Comparison of ENCODE assay signal across 10 cellular contexts in genomic region chr15:29968099-29968892, GRCh38.
DNase-seq lines count a peak whose midpoint lies in the region; ATAC-seq, FAIRE-seq and TF ChIP-seq lines count a peak whose summit lies in the region.
"Had no signal": no experiment of that assay in that cellular context is flagged by ENCODE, and none has a peak within 500 bp of the region (broad histone marks: within the 10 kb centered on the region; RNA-seq: fewer than 3 reads in every experiment).

No MANE protein-coding gene starts in this region.

- peaks cover 34% of the 10 kb centered on the region for H3K27me3 Mint-ChIP-seq in activated CD8-positive, alpha-beta T cell treated with anti-CD3 and anti-CD28 coated beads, Interleukin-2, amount 10 ng/mL, durations not matched to agents 7 days and 5 days (ENCODE audit: low read depth)
- peaks cover 40% of the 10 kb centered on the region for H3K27me3 Mint-ChIP-seq in activated naive CD4-positive, alpha-beta T cell treated with anti-CD3 and anti-CD28 coated beads, Interleukin-2, amount 10 ng/mL, durations not matched to agents 7 days and 5 days

- peaks cover 21% of the 10 kb centered on the region for H3K27me3 ChIP-seq in fibroblast of lung (ENCODE audit: control insufficient read depth, insufficient read depth, low read length)
- H3K27me3 ChIP-seq in neuronal stem cell (ENCODE audit: control insufficient read depth in 3 of 3, insufficient read depth in 3 of 3, low read depth in 1 of 3, low read length in 3 of 3): peaks cover 13 to 61% (median 22%) of the 10 kb centered on the region in 3 experiments

- H3K4me3 Mint-ChIP-seq in activated CD8-positive, alpha-beta T cell treated with anti-CD3 and anti-CD28 coated beads, Interleukin-2, amount 10 ng/mL, durations not matched to agents 7 days and 5 days: no peak overlapping the region
- no peak overlapping the region for H3K4me3 Mint-ChIP-seq in activated naive CD4-positive, alpha-beta T cell treated with anti-CD3 and anti-CD28 coated beads, Interleukin-2, amount 10 ng/mL, durations not matched to agents 7 days and 5 days

- no peak overlapping the region for H2BK120ac ChIP-seq in neuronal stem cell (ENCODE audit: low read depth, low read length)

- no peak for TF ChIP-seq CTCF in fibroblast of lung (conservative IDR thresholded peaks at IDR 0.05 in 1 of 2, IDR thresholded peaks at IDR 0.05 in 1 of 2; ENCODE audit: low read depth in 1 of 2, low read length in 2 of 2)

- no peak for ATAC-seq in GM19395 (IDR thresholded peaks at IDR 0.05; ENCODE audit: unreplicated experiment)
- no peak for ATAC-seq in activated CD8-positive, alpha-beta T cell treated with anti-CD3 and anti-CD28 coated beads, Interleukin-2, amount 10 ng/mL, durations not matched to agents 7 days and 5 days

- no peak overlapping the region for H4K91ac ChIP-seq in neuronal stem cell (ENCODE audit: low read depth, low read length, poor library complexity)

- FAIRE-seq in GM19239 (lab: Jason Lieb, UNC): no peak

- H3K36me3 ChIP-seq in fibroblast of lung (ENCODE audit: control insufficient read depth, insufficient read depth, low read length): no peaks in the 10 kb centered on the region
- H3K36me3 ChIP-seq in neuronal stem cell (replicated peaks in 1 of 2; ENCODE audit: control insufficient read depth in 2 of 2, insufficient read depth in 2 of 2, low read length in 2 of 2): no peaks in the 10 kb centered on the region

- H2AFZ ChIP-seq in fibroblast of lung (ENCODE audit: low read length): peak overlapping the region; percentile 31
- peak overlapping the region; percentile 89 for H2AFZ ChIP-seq in neuronal stem cell (ENCODE audit: low read length)

- no peak overlapping the region for H3K14ac ChIP-seq in neuronal stem cell (ENCODE audit: low read length)

- peak overlapping the region; percentile 85 for H3K18ac ChIP-seq in neuronal stem cell (ENCODE audit: low read length)

- POLR2A ChIA-PET in activated CD8-positive, alpha-beta T cell treated with anti-CD3 and anti-CD28 coated beads, Interleukin-2, amount 10 ng/mL, durations not matched to agents 7 days and 5 days (lab: Charles Lee): no interaction called here

- WGBS in neuronal stem cell (ENCODE audit: extremely low coverage in 2 of 2, insufficient read length in 2 of 2, insufficient replicate concordance in 1 of 2), 2 donors: no CpG with 5 or more reads among the region's 90 CpGs

- peaks cover 2% of the 10 kb centered on the region for H3K36me3 Mint-ChIP-seq in activated CD8-positive, alpha-beta T cell treated with anti-CD3 and anti-CD28 coated beads, Interleukin-2, amount 10 ng/mL, durations not matched to agents 7 days and 5 days (ENCODE audit: low read depth)
- no peaks in the 10 kb centered on the region for H3K36me3 Mint-ChIP-seq in activated naive CD4-positive, alpha-beta T cell treated with anti-CD3 and anti-CD28 coated beads, Interleukin-2, amount 10 ng/mL, durations not matched to agents 7 days and 5 days

- H2BK15ac ChIP-seq in neuronal stem cell (ENCODE audit: low read length): peak overlapping the region; percentile 23

- peak overlapping the region; percentile 39 for H3K9ac ChIP-seq in fibroblast of lung (ENCODE audit: insufficient read depth, low read length)
- H3K9ac ChIP-seq in neuronal stem cell (ENCODE audit: low read depth, low read length, poor library complexity): peak overlapping the region; percentile 80

- H3K4me1 ChIP-seq in fibroblast of lung (ENCODE audit: control insufficient read depth, extremely low read depth, insufficient read depth, low read length) (no peaks in the 10 kb centered on the region), neuronal stem cell (ENCODE audit: control insufficient read depth in 2 of 2, insufficient read depth in 1 of 2, low read depth in 1 of 2, low read length in 2 of 2) (peaks cover 0 to 3% of the 10 kb centered on the region in 2 donors)

- H3K4me1 Mint-ChIP-seq in activated CD8-positive, alpha-beta T cell treated with anti-CD3 and anti-CD28 coated beads, Interleukin-2, amount 10 ng/mL, durations not matched to agents 7 days and 5 days (ENCODE audit: low read depth): no peaks in the 10 kb centered on the region
- peaks cover 2% of the 10 kb centered on the region for H3K4me1 Mint-ChIP-seq in activated naive CD4-positive, alpha-beta T cell treated with anti-CD3 and anti-CD28 coated beads, Interleukin-2, amount 10 ng/mL, durations not matched to agents 7 days and 5 days

- H3K23ac ChIP-seq in neuronal stem cell (ENCODE audit: low read depth, low read length, poor library complexity): no peak overlapping the region

- DNase-seq in COLO668 (lab: John Stamatoyannopoulos, UW; ENCODE audit: unreplicated experiment): peak; percentile 24
- peak; percentile 70 for DNase-seq in NCI-H69 (lab: John Stamatoyannopoulos, UW)
- peak in 1 of 2 donors; percentile 31 for DNase-seq in fibroblast of lung (ENCODE audit: low read depth in 2 of 2)
- DNase-seq in neuronal stem cell (ENCODE audit: low spot score): peak; percentile 17
- no peak for DNase-seq in activated CD8-positive, alpha-beta T cell treated with anti-CD3 and anti-CD28 coated beads, Interleukin-2, amount 10 ng/mL, durations not matched to agents 7 days and 5 days
- DNase-seq in activated naive CD4-positive, alpha-beta T cell treated with anti-CD3 and anti-CD28 coated beads, Interleukin-2, amount 10 ng/mL, durations not matched to agents 7 days and 5 days: no peak
- DNase-seq in GM19239 (ENCODE audit: insufficient read length, low spot score): no peak
- DNase-seq: activated CD4-positive, alpha-beta T cell treated with anti-CD3 and anti-CD28 coated beads, Interleukin-2, amount 50 U/mL, for 1 hour; stimulated activated naive CD4-positive, alpha-beta T cell had no signal

- H4K8ac ChIP-seq in neuronal stem cell (ENCODE audit: low read depth, low read length): no peak overlapping the region

- H3K79me2 ChIP-seq in fibroblast of lung (ENCODE audit: control insufficient read depth, insufficient read depth, low read length): no peaks in the 10 kb centered on the region

- H2BK5ac ChIP-seq in neuronal stem cell (ENCODE audit: low read length): no peak overlapping the region

- no peak overlapping the region for H3K27ac ChIP-seq in fibroblast of lung (ENCODE audit: insufficient read depth, low read length)
- no peak overlapping the region for H3K27ac ChIP-seq in neuronal stem cell (replicated peaks; ENCODE audit: low read length)

- no peaks in the 10 kb centered on the region for H3K79me1 ChIP-seq in neuronal stem cell (ENCODE audit: low read depth, low read length)

- H3K9me3 Mint-ChIP-seq in activated CD8-positive, alpha-beta T cell treated with anti-CD3 and anti-CD28 coated beads, Interleukin-2, amount 10 ng/mL, durations not matched to agents 7 days and 5 days (ENCODE audit: insufficient read depth): no peaks in the 10 kb centered on the region
- no peaks in the 10 kb centered on the region for H3K9me3 Mint-ChIP-seq in activated naive CD4-positive, alpha-beta T cell treated with anti-CD3 and anti-CD28 coated beads, Interleukin-2, amount 10 ng/mL, durations not matched to agents 7 days and 5 days

- H4K20me1 ChIP-seq in fibroblast of lung (ENCODE audit: control insufficient read depth, extremely low read depth, insufficient read depth, low read length): no peaks in the 10 kb centered on the region

- no peak overlapping the region for H3K27ac Mint-ChIP-seq in activated CD8-positive, alpha-beta T cell treated with anti-CD3 and anti-CD28 coated beads, Interleukin-2, amount 10 ng/mL, durations not matched to agents 7 days and 5 days
- no peak overlapping the region for H3K27ac Mint-ChIP-seq in activated naive CD4-positive, alpha-beta T cell treated with anti-CD3 and anti-CD28 coated beads, Interleukin-2, amount 10 ng/mL, durations not matched to agents 7 days and 5 days

- H3K9me3 ChIP-seq in fibroblast of lung (ENCODE audit: control insufficient read depth, insufficient read depth, low read depth, low read length): no peaks in the 10 kb centered on the region
- H3K9me3 ChIP-seq in neuronal stem cell (replicated peaks in 1 of 2; ENCODE audit: control insufficient read depth in 2 of 2, insufficient read depth in 1 of 2, low read depth in 1 of 2, low read length in 2 of 2): peaks cover 2 to 11% of the 10 kb centered on the region in 2 donors

- no peak overlapping the region for H3K4ac ChIP-seq in neuronal stem cell (ENCODE audit: low read length)

- H3K4me3 ChIP-seq in fibroblast of lung (replicated peaks in 1 of 4; ENCODE audit: control extremely low read depth in 1 of 4, insufficient read depth in 1 of 4, low read depth in 3 of 4, low read length in 4 of 4): peak overlapping the region in 2 of 4 experiments; percentile 27 to 50
- H3K4me3 ChIP-seq in neuronal stem cell (ENCODE audit: low read length in 2 of 2): peak overlapping the region; percentile 12 to 82

- H2AK5ac ChIP-seq in neuronal stem cell (ENCODE audit: low read depth, low read length): no peak overlapping the region

- H2BK12ac ChIP-seq in neuronal stem cell (ENCODE audit: low read length): peak overlapping the region; percentile 68

- H3K4me2 ChIP-seq in fibroblast of lung (ENCODE audit: extremely low read depth, insufficient read depth, low read length) (peak overlapping the region; percentile 19), neuronal stem cell (ENCODE audit: insufficient read depth, low read length, poor library complexity, severe bottlenecking) (peak overlapping the region; percentile 76)

- CTCF ChIA-PET in activated CD8-positive, alpha-beta T cell treated with anti-CD3 and anti-CD28 coated beads, Interleukin-2, amount 10 ng/mL, durations not matched to agents 7 days and 5 days (lab: Charles Lee): no interaction called here
- CTCF ChIA-PET in activated naive CD4-positive, alpha-beta T cell treated with anti-CD3 and anti-CD28 coated beads, Interleukin-2, amount 10 ng/mL, durations not matched to agents 7 days and 5 days (lab: Charles Lee): no interaction called here

Comparison
In these comparisons a context has a peak if more than half of its experiments do, and no peak if none do; other contexts are left out.
1. DNase-seq: peak in COLO668 (single experiment), NCI-H69 (single experiment) and neuronal stem cell (single experiment); none in activated CD8-positive, alpha-beta T cell treated with anti-CD3 and anti-CD28 coated beads, Interleukin-2, amount 10 ng/mL, durations not matched to agents 7 days and 5 days (single experiment), activated naive CD4-positive, alpha-beta T cell treated with anti-CD3 and anti-CD28 coated beads, Interleukin-2, amount 10 ng/mL, durations not matched to agents 7 days and 5 days (single experiment) and GM19239 (single experiment).